In the genomic region with DNA sequence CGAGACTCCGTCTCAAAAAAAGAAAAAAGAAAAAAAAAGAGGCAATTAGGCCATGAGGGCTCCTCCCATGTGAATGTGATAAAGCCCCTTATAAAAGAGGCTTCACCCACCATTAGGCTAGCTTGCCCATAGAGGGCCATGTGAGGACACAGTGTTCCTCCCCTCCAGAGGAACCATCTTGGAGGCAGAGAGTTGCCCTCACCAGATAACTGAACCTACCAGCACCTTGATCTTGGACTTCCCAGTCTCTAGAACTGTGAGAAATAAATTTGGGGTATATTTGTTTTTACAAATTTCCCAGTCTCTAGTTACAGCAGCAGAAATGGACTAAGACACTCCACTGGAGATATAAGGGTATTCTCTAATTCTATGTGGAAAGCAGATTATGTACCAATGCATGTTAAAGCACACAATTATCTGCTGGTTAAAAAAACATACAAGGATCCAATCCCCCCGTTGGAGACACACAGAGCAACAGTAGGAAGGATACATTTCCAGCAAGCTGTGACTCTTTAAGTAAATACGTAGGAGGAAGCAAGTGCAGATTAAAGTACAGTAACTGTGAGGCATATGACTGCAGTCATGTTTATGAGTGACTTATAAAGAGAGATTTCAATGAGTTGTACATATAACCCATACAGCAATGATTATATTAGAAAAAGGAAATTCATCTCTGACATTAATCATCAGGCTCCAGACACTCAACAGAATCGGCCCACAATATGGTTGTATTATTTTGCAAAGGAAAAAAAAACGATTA, we compare ENCODE assay signal across 12 cellular contexts. TPM values are rescaled to one million over a fixed set of nuclear protein-coding genes. Genes with fewer than 3 reads are reported as not detected.
A peak's percentile ranks its signal among the peaks of the same experiment; 100 is the strongest.
DNase-seq lines count a peak whose midpoint lies in the region; ATAC-seq lines count a peak whose summit lies in the region.
"Had no signal": no experiment of that assay in that cellular context is flagged by ENCODE, and none has a peak within 500 bp of the region (broad histone marks: within the 10 kb centered on the region; RNA-seq: fewer than 3 reads in every experiment).

No MANE protein-coding gene starts in this region.

- in situ Hi-C loops in Caki2 (cut with HindIII; ENCODE audit: low pct_unique_long_range_greater_than_20kb, low sequenced_read_pairs): no loop called here

- H3K9me3 Mint-ChIP-seq in stimulated activated memory B cell treated with anti-CD40 and anti-IgM and Interleukin-4, amounts not matched to agents 10 μg/mL and 1 μg/mL and 100 μg/mL, for 72 hours: peaks cover 3% of the 10 kb centered on the region
- H3K9me3 Mint-ChIP-seq: activated T-helper 1 cell treated with anti-CD3 and anti-CD28 coated beads, Interleukin-12 subunit alpha, Interleukin-12 subunit beta, Interleukin-2, Interleukin-4 antibody, amounts not matched to agents 30 ng/mL and 10 ng/mL and 1 ng/mL, durations not matched to agents 14 hours and 24 hours and 36 hours had no signal

- no peaks in the 10 kb centered on the region for H3K9me3 ChIP-seq in T-helper 17 cell (ENCODE audit: control insufficient read depth, low read length, poor library complexity, severe bottlenecking)
- H3K9me3 ChIP-seq: thoracic aorta had no signal

- no peaks in the 10 kb centered on the region for H3K36me3 Mint-ChIP-seq in T-helper 17 cell (ENCODE audit: low read depth)
- peaks cover 5% of the 10 kb centered on the region for H3K36me3 Mint-ChIP-seq in stimulated activated memory B cell treated with anti-CD40 and anti-IgM and Interleukin-4, amounts not matched to agents 10 μg/mL and 1 μg/mL and 100 μg/mL, for 72 hours

- DNase-seq in Caki2 (ENCODE audit: low read depth) (peak; percentile 85), T-helper 17 cell (no peak), kidney glomerular epithelial cell (lab: John Stamatoyannopoulos, UW) (peak; percentile 97), T-helper 9 cell (no peak)
- no peak for DNase-seq in activated CD8-positive, alpha-beta memory T cell treated with anti-CD3 and anti-CD28 coated beads for 24 hours
- DNase-seq: NCI-H2171 treated with DMSO at 0.1 percent for 48 hours, SW 1271 had no signal

- ATAC-seq in HG02798 (IDR thresholded peaks at IDR 0.05; ENCODE audit: poor library complexity, unreplicated experiment): peak; percentile 55
- no peak for ATAC-seq in T-helper 17 cell
- ATAC-seq in stimulated activated memory B cell treated with anti-CD40 and anti-IgM and Interleukin-4, amounts not matched to agents 10 μg/mL and 1 μg/mL and 100 μg/mL, for 72 hours: no peak
- ATAC-seq in GM19467 (IDR thresholded peaks at IDR 0.05; ENCODE audit: unreplicated experiment): no peak

- H3K4me1 Mint-ChIP-seq in T-helper 17 cell: no peaks in the 10 kb centered on the region
- H3K4me1 Mint-ChIP-seq in stimulated activated memory B cell treated with anti-CD40 and anti-IgM and Interleukin-4, amounts not matched to agents 10 μg/mL and 1 μg/mL and 100 μg/mL, for 72 hours: peaks cover 9% of the 10 kb centered on the region

- peaks cover 43% of the 10 kb centered on the region for H3K27me3 Mint-ChIP-seq in T-helper 17 cell
- no peaks in the 10 kb centered on the region for H3K27me3 Mint-ChIP-seq in stimulated activated memory B cell treated with anti-CD40 and anti-IgM and Interleukin-4, amounts not matched to agents 10 μg/mL and 1 μg/mL and 100 μg/mL, for 72 hours

- H3K4me3 Mint-ChIP-seq in T-helper 17 cell: peak overlapping the region; percentile 54
- no peak overlapping the region for H3K4me3 Mint-ChIP-seq in stimulated activated memory B cell treated with anti-CD40 and anti-IgM and Interleukin-4, amounts not matched to agents 10 μg/mL and 1 μg/mL and 100 μg/mL, for 72 hours
- H3K4me3 Mint-ChIP-seq: activated T-helper 1 cell treated with anti-CD3 and anti-CD28 coated beads, Interleukin-12 subunit alpha, Interleukin-12 subunit beta, Interleukin-2, Interleukin-4 antibody, amounts not matched to agents 30 ng/mL and 10 ng/mL and 1 ng/mL, durations not matched to agents 14 hours and 24 hours and 36 hours had no signal

- H3K27ac Mint-ChIP-seq in T-helper 17 cell: no peak overlapping the region
- no peak overlapping the region for H3K27ac Mint-ChIP-seq in stimulated activated memory B cell treated with anti-CD40 and anti-IgM and Interleukin-4, amounts not matched to agents 10 μg/mL and 1 μg/mL and 100 μg/mL, for 72 hours
- H3K27ac Mint-ChIP-seq: activated T-helper 1 cell treated with anti-CD3 and anti-CD28 coated beads, Interleukin-12 subunit alpha, Interleukin-12 subunit beta, Interleukin-2, Interleukin-4 antibody, amounts not matched to agents 30 ng/mL and 10 ng/mL and 1 ng/mL, durations not matched to agents 14 hours and 24 hours and 36 hours had no signal

RNA-seq across cellular contexts. Expression of a gene that starts 21.4 kb away (rescaled TPM):
- 7.4 and 15.3 TPM in 2 replicates for total RNA-seq in Caki2 (2014; rRNA removed; shearing (Covaris generic); ENCODE audit: low replicate concordance)
- total RNA-seq in T-helper 17 cell: under 1 TPM; 0.16 to 0.42 TPM

Comparison
In these comparisons a context has a peak if more than half of its experiments do, and no peak if none do; other contexts are left out.
1. DNase-seq: peak in Caki2 (single experiment) and kidney glomerular epithelial cell (single experiment); none in T-helper 17 cell (0 of 3), activated CD8-positive, alpha-beta memory T cell treated with anti-CD3 and anti-CD28 coated beads for 24 hours (single experiment) and T-helper 9 cell (single experiment).